In genomic region chr2:20496477-20496876, GRCh38 we compare ENCODE assay signal across 1 cellular context.
TF ChIP-seq lines count a peak whose summit lies in the region.

No MANE protein-coding gene starts in this region.

TF ChIP-seq in GM23338, 12 proteins besides CTCF, POLR2A, EP300 and RAD21 (continued from another document):
- TF ChIP-seq ZNF462 (CRISPR knock-in tag; IDR thresholded peaks at IDR 0.05) (no peak), POLR2AphosphoS5 (IDR thresholded peaks at IDR 0.05; ENCODE audit: low read depth) (no peak), ZNF331 (CRISPR knock-in tag; IDR thresholded peaks at IDR 0.05; ENCODE audit: low read depth) (no peak), EZH2phosphoT487 (IDR thresholded peaks at IDR 0.05; ENCODE audit: unreplicated experiment) (no peak), STAT1 (IDR thresholded peaks at IDR 0.05; ENCODE audit: unreplicated experiment) (no peak), JUNB (IDR thresholded peaks at IDR 0.05; ENCODE audit: unreplicated experiment) (no peak), REST (IDR thresholded peaks at IDR 0.05; ENCODE audit: unreplicated experiment) (no peak)
- TF ChIP-seq, protein P1, sequence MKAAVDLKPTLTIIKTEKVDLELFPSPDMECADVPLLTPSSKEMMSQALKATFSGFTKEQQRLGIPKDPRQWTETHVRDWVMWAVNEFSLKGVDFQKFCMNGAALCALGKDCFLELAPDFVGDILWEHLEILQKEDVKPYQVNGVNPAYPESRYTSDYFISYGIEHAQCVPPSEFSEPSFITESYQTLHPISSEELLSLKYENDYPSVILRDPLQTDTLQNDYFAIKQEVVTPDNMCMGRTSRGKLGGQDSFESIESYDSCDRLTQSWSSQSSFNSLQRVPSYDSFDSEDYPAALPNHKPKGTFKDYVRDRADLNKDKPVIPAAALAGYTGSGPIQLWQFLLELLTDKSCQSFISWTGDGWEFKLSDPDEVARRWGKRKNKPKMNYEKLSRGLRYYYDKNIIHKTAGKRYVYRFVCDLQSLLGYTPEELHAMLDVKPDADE (IDR thresholded peaks at IDR 0.05): no peak
